ENCODE assay signal across 8 cellular contexts in genomic region chr1:157969693-157970485, GRCh38. TPM values are rescaled to one million over a fixed set of nuclear protein-coding genes. Genes with fewer than 3 reads are reported as not detected.
DNase-seq lines count a peak whose midpoint lies in the region; ATAC-seq and TF ChIP-seq lines count a peak whose summit lies in the region.

No MANE protein-coding gene starts in this region.

- DNase-seq in AG04449 (ENCODE audit: low read depth, low spot score), result no peak
- peak; percentile 29 for DNase-seq in GM13976 (ENCODE audit: low spot score)
- peak; percentile 55 for DNase-seq in OCI-M1 (lab: John Stamatoyannopoulos, UW)
- no peak for DNase-seq in epithelial cell of prostate (ENCODE audit: low read depth, low spot score)
- DNase-seq in omental fat pad (ENCODE audit: low spot score), result no peak
- no peak for DNase-seq in activated gamma-delta T cell (lab: John Stamatoyannopoulos, UW)

- H3K4me3 ChIP-seq in AG04449 (ENCODE audit: low read depth, low read length), result no peak overlapping the region

- in situ Hi-C loops in GM13976 (cut with MboI; ENCODE audit: low sequenced_read_pairs, unreplicated experiment), result no loop called here

- peak; percentile 86 for TF ChIP-seq CTCF in AG04449 (IDR thresholded peaks at IDR 0.05; ENCODE audit: insufficient read depth, low read length, missing control alignments)
- peak; percentile 56 for TF ChIP-seq CTCF in GM13976 (IDR thresholded peaks at IDR 0.05; ENCODE audit: borderline replicate concordance, control extremely low read depth, extremely low read depth, insufficient read depth, missing control alignments)
- peak in 1 of 3 donors; percentile 25 for TF ChIP-seq CTCF in omental fat pad (IDR thresholded peaks at IDR 0.05)

- ATAC-seq in omental fat pad (ENCODE audit: low FRiP score), result peak; percentile 83
- ATAC-seq in HG03432 (IDR thresholded peaks at IDR 0.05; ENCODE audit: unreplicated experiment), result no peak
- ATAC-seq in HG02973 (IDR thresholded peaks at IDR 0.05; ENCODE audit: unreplicated experiment), result no peak

- H3K27ac ChIP-seq in epithelial cell of prostate, result peak overlapping the region; percentile 95

- CTCF ChIA-PET in AG04449 (lab: Yijun Ruan, JAX), result interaction anchor here (0.6 to 47.5 kb wide), 24 partner anchors 8 to 1036 kb away, joined by 3 to 2279 read pairs (median 6); partner anchors contain the start of gene KIRREL1

- POLR2A ChIA-PET in AG04449 (lab: Yijun Ruan, JAX), result interaction anchor here (1.2 to 1.9 kb wide), 3 partner anchors 22 to 152 kb away, joined by 3 to 12 read pairs (median 8); no protein-coding TSS in a partner anchor

RNA-seq across cellular contexts. Expression of gene KIRREL1, which starts 23.6 kb away (rescaled TPM):
- 10 to 100 TPM; 47.2 to 81.6 (median 61.6) TPM for total RNA-seq in omental fat pad

Comparison
In these comparisons a context has a peak if more than half of its experiments do, and no peak if none do; other contexts are left out.
1. DNase-seq: peak in GM13976 (single experiment) and OCI-M1 (single experiment); none in AG04449 (single experiment), epithelial cell of prostate (single experiment), omental fat pad (single experiment) and activated gamma-delta T cell (single experiment).